ENCODE assay signal across 26 cellular contexts in the genomic region with DNA sequence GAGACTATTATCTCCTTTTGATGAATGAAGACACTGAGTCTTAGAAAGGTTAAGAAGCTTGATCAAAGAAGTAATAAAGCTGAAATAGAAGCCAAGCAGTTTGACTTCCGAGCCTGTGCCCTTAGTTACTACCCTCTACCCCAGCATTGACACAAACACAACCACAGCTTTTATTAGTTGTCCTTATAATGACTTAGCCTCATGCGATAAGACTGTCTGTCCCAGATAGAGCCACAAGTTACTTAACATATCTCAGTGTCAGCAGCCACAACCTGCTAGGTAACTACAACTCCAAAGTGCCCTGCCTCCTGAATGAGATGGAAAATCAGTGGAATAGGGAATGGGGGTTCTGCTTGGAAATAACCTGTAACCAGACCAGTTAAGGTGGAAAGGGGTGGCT.
"Had no signal": no experiment of that assay in that cellular context is flagged by ENCODE, and none has a peak within 500 bp of the region (broad histone marks: within the 10 kb centered on the region; RNA-seq: fewer than 3 reads in every experiment).

No MANE protein-coding gene starts in this region.

- H3K27me3 ChIP-seq: hepatocyte, pancreas, right lobe of liver, stomach, testis, thyroid gland, transverse colon, upper lobe of left lung, vagina had no signal

- H3K4me1 ChIP-seq: pancreas, prostate gland, right lobe of liver, stomach, testis, thyroid gland, transverse colon, upper lobe of left lung, vagina had no signal

- H3K36me3 ChIP-seq: pancreas, prostate gland, right lobe of liver, stomach, thyroid gland, transverse colon, upper lobe of left lung, vagina had no signal

- H3K9me3 ChIP-seq: mucosa of descending colon, pancreas, prostate gland, right lobe of liver, stomach, testis, thyroid gland, transverse colon, upper lobe of left lung, vagina had no signal

- DNase-seq: head of caudate nucleus; islet precursor cell; midbrain; mucosa of descending colon; naive thymus-derived CD4-positive, alpha-beta T cell; nucleus accumbens; pancreas; posterior cingulate gyrus; retina; right lobe of liver; stimulated activated CD4-positive, alpha-beta T cell treated with anti-CD3 and anti-CD28 coated beads, Interleukin-12 subunit alpha, Interleukin-12 subunit beta, amount 100 ng/mL, for 4 hours; stimulated activated CD4-positive, alpha-beta T cell treated with anti-CD3 and anti-CD28 coated beads, Interleukin-15, amount 100 ng/mL, for 24 hours; stimulated activated CD4-positive, alpha-beta T cell treated with anti-CD3 and anti-CD28 coated beads, Interleukin-2, amount 100 ng/mL, for 24 hours; stimulated activated CD4-positive, alpha-beta T cell treated with anti-CD3 and anti-CD28 coated beads, Interleukin-4, amount 100 ng/mL, for 1 hour; stimulated activated naive B cell treated with anti-CD40 and anti-IgM and Interleukin-4, amounts not matched to agents 10 μg/mL and 1 μg/mL and 100 μg/mL, for 72 hours; stimulated activated naive CD8-positive, alpha-beta T cell treated with anti-CD3 and anti-CD28 coated beads, Interleukin-15, Interleukin-2, amounts not matched to agents 100 U/mL and 50 U/mL, for 24 hours; stomach; testis; thyroid gland; transverse colon; upper lobe of left lung had no signal

- H3K27ac ChIP-seq: hepatocyte, pancreas, prostate gland, right lobe of liver, stomach, testis, thyroid gland, transverse colon, upper lobe of left lung, vagina had no signal

- H3K4me3 ChIP-seq: hepatocyte, lung, mucosa of descending colon, pancreas, prostate gland, right lobe of liver, stomach, testis, thyroid gland, transverse colon, upper lobe of left lung, vagina had no signal

- ATAC-seq: left lobe of liver; mucosa of descending colon; naive thymus-derived CD4-positive, alpha-beta T cell; pancreas; right lobe of liver; stimulated activated naive B cell treated with anti-CD40 and anti-IgM and Interleukin-4, amounts not matched to agents 10 μg/mL and 1 μg/mL and 100 μg/mL, for 72 hours; stimulated activated naive CD8-positive, alpha-beta T cell treated with anti-CD3 and anti-CD28 coated beads, Interleukin-15, Interleukin-2, amounts not matched to agents 100 U/mL and 50 U/mL, for 24 hours had no signal
